In the genomic region with DNA sequence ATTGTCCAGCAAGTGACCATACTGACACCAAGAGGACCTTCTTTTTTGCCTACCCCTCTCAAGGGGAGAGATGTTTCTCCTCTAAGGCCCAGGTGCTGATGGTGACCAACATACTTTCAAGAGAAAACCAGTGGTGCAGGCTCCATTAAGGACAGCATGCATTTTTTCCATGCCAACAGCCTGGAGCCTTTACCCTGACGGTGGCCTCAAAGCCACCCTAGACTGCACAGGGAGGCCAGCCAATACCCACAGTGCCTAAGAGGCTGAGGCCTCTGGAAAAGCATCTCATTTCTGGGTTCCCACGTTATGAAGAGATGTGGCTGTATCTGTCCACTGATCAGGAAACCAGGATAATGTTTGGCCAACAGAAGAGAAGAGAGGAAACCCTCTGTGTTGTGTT, we compare ENCODE assay signal across 26 cellular contexts. TPM values are rescaled to one million over a fixed set of nuclear protein-coding genes. Genes with fewer than 3 reads are reported as not detected.
A peak's percentile ranks its signal among the peaks of the same experiment; 100 is the strongest.
DNase-seq lines count a peak whose midpoint lies in the region; ATAC-seq, FAIRE-seq and TF ChIP-seq lines count a peak whose summit lies in the region.
"Had no signal": no experiment of that assay in that cellular context is flagged by ENCODE, and none has a peak within 500 bp of the region (broad histone marks: within the 10 kb centered on the region; RNA-seq: fewer than 3 reads in every experiment).

No MANE protein-coding gene starts in this region.

- no TSS peak for BruUV-seq in K562 (replicated peaks; lab: Mats Ljungman, UMichigan)

- no peak for DNase-seq in DND-41
- DNase-seq in K562 (ENCODE audit: extremely low read depth in 1 of 4, low spot score in 3 of 4) = no peak
- DNase-seq in left lobe of liver (ENCODE audit: low spot score) = no peak
- DNase-seq in ACHN = no peak
- DNase-seq in HCEC 1CT = no peak
- no peak for DNase-seq in CD1c-positive myeloid dendritic cell (ENCODE audit: extremely low spot score)
- no peak for DNase-seq in LoVo (ENCODE audit: low spot score)
- DNase-seq: 8988T; CD4-positive, CD25-positive, alpha-beta regulatory T cell; DMS53; H7; Karpas-422; NCI-H1105 treated with DMSO at 0.1 percent for 48 hours; NCI-H146; NCI-H1930; NCI-H2107; NCI-H446; NCI-H524 treated with DMSO at 0.1 percent for 48 hours; NCI-H82; NK-92 treated with Interleukin-12 subunit alpha and Interleukin-12 subunit beta, amount 100 ng/mL, for 24 hours; Peyer's patch; SHP77 treated with DMSO at 0.1 percent for 48 hours; SW 1271 had no signal

- ATAC-seq in DND-41 (ENCODE audit: insufficient read depth, low read depth) (no peak), K562 (no peak; the same call in 2 of the 3 replicates), left lobe of liver (peak; percentile 36)

- FAIRE-seq in K562 (lab: Jason Lieb, UNC) = peak; percentile 6
- FAIRE-seq: D721Med, G401.6 had no signal

- WGBS in K562 (ENCODE audit: insufficient coverage, low coverage, missing lambda C conversion rate) = 50% methylated on average over 2 of the region's 2 CpGs

- CTCF ChIA-PET in K562 (lab: Yijun Ruan, JAX; ENCODE audit: low intra/inter-chr PET ratio) = no interaction called here

- POLR2A ChIA-PET in K562 (lab: Yijun Ruan, JAX) = interaction anchor here (1.3 to 7.0 kb wide), 2 partner anchors 16 to 19 kb away, joined by 3 to 63 read pairs; a partner anchor contains a TSS

- H2AFZ ChIP-seq in DND-41 (ENCODE audit: low read depth, low read length) (no peak overlapping the region), OCI-LY1 (ENCODE audit: low read length) (no peak overlapping the region), K562 (ENCODE audit: low read depth, low read length) (no peak overlapping the region)

- H3K9me2 ChIP-seq in OCI-LY1 (ENCODE audit: low read depth, low read length) = no peaks in the 10 kb centered on the region

- H3K4me1 ChIP-seq in DND-41 (ENCODE audit: insufficient read depth, low read length) (peaks cover 66% of the 10 kb centered on the region), OCI-LY1 (ENCODE audit: insufficient read depth, low read length, severe bottlenecking) (peaks cover 84% of the 10 kb centered on the region), K562 (replicated peaks in 1 of 2; ENCODE audit: control insufficient read depth in 2 of 2, insufficient read depth in 2 of 2, low read length in 2 of 2) (peaks cover 3 to 19% of the 10 kb centered on the region in 2 experiments; a peak in 4 of 5 replicates)

- H3F3A ChIP-seq in OCI-LY1 (ENCODE audit: insufficient read depth, low read length) = no peaks in the 10 kb centered on the region

- H3K79me2 ChIP-seq in DND-41 (ENCODE audit: insufficient read depth, low read length) (peaks cover 97% of the 10 kb centered on the region), OCI-LY1 (ENCODE audit: insufficient read depth, low read length) (peaks cover 41% of the 10 kb centered on the region), K562 (ENCODE audit: control insufficient read depth, insufficient read depth, low read length) (peaks cover 95% of the 10 kb centered on the region)

- H4K20me1 ChIP-seq in DND-41 (ENCODE audit: insufficient read depth, low read length) (peaks cover 52% of the 10 kb centered on the region), OCI-LY1 (ENCODE audit: insufficient read depth, low read length) (no peaks in the 10 kb centered on the region), K562 (replicated peaks; ENCODE audit: control insufficient read depth, insufficient read depth, low read length) (peaks cover 50% of the 10 kb centered on the region)

- no peak for TF ChIP-seq RAD21 in K562 (CRISPR knock-in tag; conservative IDR thresholded peaks at IDR 0.05 in 1 of 2, IDR thresholded peaks at IDR 0.05 in 1 of 2)

- in situ Hi-C loops in K562 (cut with MboI) = no loop called here
- in situ Hi-C loops in ACHN (cut with HindIII; ENCODE audit: low pct_ligation_motif_present, low pct_unique_long_range_greater_than_20kb, low sequenced_read_pairs) = no loop called here

- H3K4me3 ChIP-seq in DND-41 (ENCODE audit: low read depth in 1 of 2, low read length in 2 of 2) (no peak overlapping the region), OCI-LY1 (ENCODE audit: low read depth, low read length, poor library complexity, severe bottlenecking) (no peak overlapping the region), K562 (no peak overlapping the region)
- H3K4me3 ChIP-seq: Peyer's patch had no signal

- H3K9me3 ChIP-seq in DND-41 (ENCODE audit: insufficient read depth, low read length, severe bottlenecking) (no peaks in the 10 kb centered on the region), OCI-LY1 (ENCODE audit: low read length) (no peaks in the 10 kb centered on the region), K562 (replicated peaks; ENCODE audit: control insufficient read depth, insufficient read depth, low read depth, low read length) (no peaks in the 10 kb centered on the region)
- H3K9me3 ChIP-seq: Peyer's patch had no signal

- intact Hi-C loops in K562 (cut with micrococcal nuclease) = no loop called here

- H3K9ac ChIP-seq in DND-41 (ENCODE audit: low read depth, low read length) = no peak overlapping the region
- H3K9ac ChIP-seq in OCI-LY1 (ENCODE audit: low read length) = no peak overlapping the region
- H3K9ac ChIP-seq in K562 (ENCODE audit: insufficient read depth in 1 of 2, low read depth in 2 of 2, low read length in 2 of 2) = no peak overlapping the region; a peak in 1 of 4 replicates

- no peak for TF ChIP-seq EP300 in K562 (IDR thresholded peaks at IDR 0.05; ENCODE audit: low read length)

- TF ChIP-seq CTCF in DND-41 (IDR thresholded peaks at IDR 0.05; ENCODE audit: borderline replicate concordance, extremely low read depth, low read length, poor library complexity, severe bottlenecking) (no peak), OCI-LY1 (IDR thresholded peaks at IDR 0.05; ENCODE audit: low read length) (no peak), K562 (IDR thresholded peaks at IDR 0.05 in 2 of 3, conservative IDR thresholded peaks at IDR 0.05 in 1 of 3; ENCODE audit: insufficient read depth in 2 of 3, low read depth in 1 of 3, low read length in 3 of 3) (no peak)

- no peaks in the 10 kb centered on the region for H3K9me1 ChIP-seq in K562 (ENCODE audit: control insufficient read depth, insufficient read depth, low read length)

- TF ChIP-seq POLR2A in K562 (conservative IDR thresholded peaks at IDR 0.05) = no peak

- H3K27ac ChIP-seq in DND-41 (ENCODE audit: low read length) (peak overlapping the region; percentile 46), OCI-LY1 (ENCODE audit: low read depth, low read length, poor library complexity, severe bottlenecking) (peak overlapping the region; percentile 80), K562 (ENCODE audit: extremely low read depth, low read depth, low read length) (no peak overlapping the region)

- H3K4me2 ChIP-seq in DND-41 (ENCODE audit: insufficient read depth, low read length) = no peak overlapping the region
- no peak overlapping the region for H3K4me2 ChIP-seq in OCI-LY1 (ENCODE audit: low read length)
- no peak overlapping the region for H3K4me2 ChIP-seq in K562 (ENCODE audit: insufficient read depth, low read length)

- H3K36me3 ChIP-seq in DND-41 (ENCODE audit: insufficient read depth, low read length) (peaks cover 6% of the 10 kb centered on the region), OCI-LY1 (ENCODE audit: insufficient read depth, low read length) (no peaks in the 10 kb centered on the region), K562 (ENCODE audit: control insufficient read depth, insufficient read depth, low read length) (peaks cover 13% of the 10 kb centered on the region)
- H3K36me3 ChIP-seq: Peyer's patch had no signal

- H3K27me3 ChIP-seq in DND-41 (ENCODE audit: insufficient read depth, low read length, poor library complexity) (no peaks in the 10 kb centered on the region), OCI-LY1 (ENCODE audit: insufficient read depth, low read length) (no peaks in the 10 kb centered on the region), K562 (ENCODE audit: control insufficient read depth in 2 of 2, insufficient read depth in 2 of 2, low read length in 2 of 2) (no peaks in the 10 kb centered on the region)
- H3K27me3 ChIP-seq: Peyer's patch had no signal

TF ChIP-seq in K562, 482 proteins besides CTCF, POLR2A, EP300 and RAD21 (continues in another document):
- TF ChIP-seq KLF6 (CRISPR knock-in tag; IDR thresholded peaks at IDR 0.05; ENCODE audit: borderline replicate concordance) = no peak
- TF ChIP-seq, protein P1, sequence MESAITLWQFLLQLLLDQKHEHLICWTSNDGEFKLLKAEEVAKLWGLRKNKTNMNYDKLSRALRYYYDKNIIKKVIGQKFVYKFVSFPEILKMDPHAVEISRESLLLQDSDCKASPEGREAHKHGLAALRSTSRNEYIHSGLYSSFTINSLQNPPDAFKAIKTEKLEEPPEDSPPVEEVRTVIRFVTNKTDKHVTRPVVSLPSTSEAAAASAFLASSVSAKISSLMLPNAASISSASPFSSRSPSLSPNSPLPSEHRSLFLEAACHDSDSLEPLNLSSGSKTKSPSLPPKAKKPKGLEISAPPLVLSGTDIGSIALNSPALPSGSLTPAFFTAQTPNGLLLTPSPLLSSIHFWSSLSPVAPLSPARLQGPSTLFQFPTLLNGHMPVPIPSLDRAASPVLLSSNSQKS (CRISPR knock-in tag; IDR thresholded peaks at IDR 0.05) = no peak
- no peak for TF ChIP-seq BRCA1 (IDR thresholded peaks at IDR 0.05)
- TF ChIP-seq BRCA1 (CRISPR knock-in tag; IDR thresholded peaks at IDR 0.05) = no peak
- no peak for TF ChIP-seq BDP1 (IDR thresholded peaks at IDR 0.05; ENCODE audit: insufficient read depth, insufficient read length)
- no peak for TF ChIP-seq ZNF347 (CRISPR knock-in tag; IDR thresholded peaks at IDR 0.05; ENCODE audit: low read depth)
- TF ChIP-seq TAF1 (IDR thresholded peaks at IDR 0.05; ENCODE audit: control insufficient read depth, extremely low read depth, insufficient read depth, low read length, severe bottlenecking) = no peak

RNA-seq across cellular contexts. Expression of a gene that starts 19.3 kb away (rescaled TPM):
- 32.9 and 55.4 TPM in 2 replicates for total RNA-seq in K562 (2011; cell fraction: chromatin; rRNA removed; ENCODE audit: low replicate concordance)
- 16.8 and 20.1 TPM in 2 replicates for total RNA-seq in K562 (2011; cell fraction: nucleolus; rRNA removed)
- total RNA-seq in K562 (2011; cell fraction: nucleoplasm; rRNA removed) = 32.7 and 48.2 TPM in 2 replicates
- 7.8 and 9.5 TPM in 2 replicates for total RNA-seq in K562 (2014; rRNA removed)
- 14.1 and 14.8 TPM in 2 replicates for total RNA-seq in K562 (2014; rRNA removed; fragmentation: Illumina TruSeq; extraction: Trizol)
- total RNA-seq in K562 (2015; rRNA removed; fragmentation: Illumina TruSeq; extraction: Trizol) = 10.2 and 10.7 TPM in 2 replicates
- 42.6 and 50.8 TPM in 2 replicates for total RNA-seq in K562 (2021)
- polyA plus RNA-seq in K562 (2011; rRNA removed) = 15.3 and 16.5 TPM in 2 replicates
- polyA plus RNA-seq in K562 (2011; cell fraction: cytosol; rRNA removed) = 18.1 and 23.5 TPM in 2 replicates
- polyA plus RNA-seq in K562 (2011; cell fraction: nucleus; rRNA removed) = 20.4 and 30.3 TPM in 2 replicates
- 22.1 and 26.6 TPM in 2 replicates for polyA plus RNA-seq in K562 (2012)
- polyA plus RNA-seq in K562 (2014; fragmentation: Illumina TruSeq; extraction: Trizol) = 40.9 and 42.6 TPM in 2 replicates
- polyA plus RNA-seq in K562 (2014; fragmentation: Nextera tagmentation; extraction: Ambion mirVana) = 1 to 10 TPM; 4.6 to 6.4 TPM
- polyA plus RNA-seq in K562 (2014; rRNA removed) = 17.9 and 21.2 TPM in 2 replicates
- 16.7 and 18.3 TPM in 2 replicates for polyA minus RNA-seq in K562 (2011; rRNA and poly(A)+ RNA removed)
- polyA minus RNA-seq in K562 (2011; cell fraction: cytosol; rRNA and poly(A)+ RNA removed) = 22.5 and 22.8 TPM in 2 replicates
- polyA minus RNA-seq in K562 (2011; cell fraction: nucleus; rRNA and poly(A)+ RNA removed) = 6.9 and 9.3 TPM in 2 replicates
- 17.3 TPM for total RNA-seq in left lobe of liver
